Comparison of ENCODE assay signal across 18 cellular contexts in the genomic region with DNA sequence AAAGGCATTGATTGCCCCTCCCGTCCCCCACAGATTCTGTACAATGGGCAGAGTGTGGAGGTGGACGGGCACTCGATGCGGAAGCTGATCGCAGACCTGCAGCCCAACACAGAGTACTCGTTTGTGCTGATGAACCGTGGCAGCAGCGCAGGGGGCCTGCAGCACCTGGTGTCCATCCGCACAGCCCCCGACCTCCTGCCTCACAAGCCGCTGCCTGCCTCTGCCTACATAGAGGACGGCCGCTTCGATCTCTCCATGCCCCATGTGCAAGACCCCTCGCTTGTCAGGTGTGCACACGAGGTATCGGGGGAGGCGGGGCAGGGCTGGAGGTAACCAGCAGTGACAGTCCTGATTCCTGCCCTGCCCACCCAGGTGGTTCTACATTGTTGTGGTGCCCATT. TPM values are rescaled to one million over a fixed set of nuclear protein-coding genes. Genes with fewer than 3 reads are reported as not detected.
DNase-seq lines count a peak whose midpoint lies in the region; ATAC-seq, FAIRE-seq and TF ChIP-seq lines count a peak whose summit lies in the region.
"Had no signal": no experiment of that assay in that cellular context is flagged by ENCODE, and none has a peak within 500 bp of the region (broad histone marks: within the 10 kb centered on the region; RNA-seq: fewer than 3 reads in every experiment).

No MANE protein-coding gene starts in this region.

- no peak for TF ChIP-seq RAD21 in HCT116 (IDR thresholded peaks at IDR 0.05; ENCODE audit: low read depth)
- TF ChIP-seq RAD21 in K562 (CRISPR knock-in tag; conservative IDR thresholded peaks at IDR 0.05 in 1 of 2, IDR thresholded peaks at IDR 0.05 in 1 of 2): no peak

- no peaks in the 10 kb centered on the region for H3K9me3 ChIP-seq in A673 (ENCODE audit: low read depth, low read length, poor library complexity, severe bottlenecking)
- H3K9me3 ChIP-seq in HCT116 (ENCODE audit: control insufficient read depth in 1 of 2, insufficient read depth in 1 of 2, low read depth in 1 of 2, low read length in 2 of 2): no peaks in the 10 kb centered on the region
- H3K9me3 ChIP-seq in K562 (replicated peaks; ENCODE audit: control insufficient read depth, insufficient read depth, low read depth, low read length): no peaks in the 10 kb centered on the region; the same call in 1 of the 2 replicates
- H3K9me3 ChIP-seq in sigmoid colon: no peaks in the 10 kb centered on the region
- H3K9me3 ChIP-seq: BLaER1, Caco-2 had no signal

- ATAC-seq in HCT116: no peak
- no peak for ATAC-seq in K562
- ATAC-seq in GM21619 (IDR thresholded peaks at IDR 0.05; ENCODE audit: unreplicated experiment): no peak
- ATAC-seq: CD8-positive, alpha-beta T cell; GM23338 had no signal

- no peak overlapping the region for H3K27ac ChIP-seq in A673 (ENCODE audit: low read depth, low read length, poor library complexity, severe bottlenecking)
- H3K27ac ChIP-seq in HCT116 (ENCODE audit: low read depth, low read length): no peak overlapping the region
- H3K27ac ChIP-seq in K562 (ENCODE audit: extremely low read depth, low read depth, low read length): no peak overlapping the region
- no peak overlapping the region for H3K27ac ChIP-seq in sigmoid colon
- H3K27ac ChIP-seq: BLaER1, C4-2B had no signal

- RAD21 ChIA-PET in HCT116 (lab: Charles Lee; ENCODE audit: low non-redundant PET in 1 of 2, low total read pairs in 2 of 2, uncharacterized antibody in 2 of 2, unreplicated experiment in 2 of 2): no interaction called here

- H3K79me2 ChIP-seq in HCT116 (ENCODE audit: insufficient read depth, low read length) (no peaks in the 10 kb centered on the region), K562 (ENCODE audit: control insufficient read depth, insufficient read depth, low read length) (no peaks in the 10 kb centered on the region)

- TF ChIP-seq CTCF in A673 (conservative IDR thresholded peaks at IDR 0.05; ENCODE audit: low read depth, low read length) (no peak), HCT116 (IDR thresholded peaks at IDR 0.05 in 2 of 3, conservative IDR thresholded peaks at IDR 0.05 in 1 of 3; ENCODE audit: borderline replicate concordance in 1 of 3, insufficient read depth in 1 of 3, low read depth in 2 of 3, low read length in 2 of 3) (no peak), K562 (IDR thresholded peaks at IDR 0.05 in 2 of 3, conservative IDR thresholded peaks at IDR 0.05 in 1 of 3; ENCODE audit: insufficient read depth in 2 of 3, low read depth in 1 of 3, low read length in 3 of 3) (no peak), sigmoid colon (IDR thresholded peaks at IDR 0.05) (no peak)

- no peak for FAIRE-seq in K562 (lab: Jason Lieb, UNC)
- FAIRE-seq: G401.6, GM12892, GM19239 had no signal

- H3K4me1 ChIP-seq in A673 (ENCODE audit: insufficient read depth, low read length, poor library complexity, severe bottlenecking): no peaks in the 10 kb centered on the region
- H3K4me1 ChIP-seq in HCT116 (ENCODE audit: control insufficient read depth in 1 of 2, insufficient read depth in 2 of 2, low read length in 2 of 2): no peaks in the 10 kb centered on the region
- H3K4me1 ChIP-seq in K562 (replicated peaks in 1 of 2; ENCODE audit: control insufficient read depth in 2 of 2, insufficient read depth in 2 of 2, low read length in 2 of 2): peaks cover 0 to 8% of the 10 kb centered on the region in 2 experiments; a peak in 1 of 5 replicates
- no peaks in the 10 kb centered on the region for H3K4me1 ChIP-seq in sigmoid colon
- H3K4me1 ChIP-seq: BLaER1, Caco-2 had no signal

- H2AFZ ChIP-seq in HCT116 (ENCODE audit: low read depth, low read length, poor library complexity, severe bottlenecking) (no peak overlapping the region), K562 (ENCODE audit: low read depth, low read length) (no peak overlapping the region)
- H2AFZ ChIP-seq: GM23338 had no signal

- H3K4me2 ChIP-seq in HCT116 (ENCODE audit: low read length) (no peak overlapping the region), K562 (ENCODE audit: insufficient read depth, low read length) (no peak overlapping the region)
- H3K4me2 ChIP-seq: BLaER1, GM23338 had no signal

- H3K27me3 ChIP-seq in A673 (replicated peaks; ENCODE audit: insufficient read depth, low read depth, low read length, poor library complexity): no peaks in the 10 kb centered on the region
- H3K27me3 ChIP-seq in HCT116 (ENCODE audit: insufficient read depth, low read length): no peaks in the 10 kb centered on the region
- peaks cover 78 to 99% of the 10 kb centered on the region in 2 experiments for H3K27me3 ChIP-seq in K562 (ENCODE audit: control insufficient read depth in 2 of 2, insufficient read depth in 2 of 2, low read length in 2 of 2)
- H3K27me3 ChIP-seq in sigmoid colon: no peaks in the 10 kb centered on the region
- H3K27me3 ChIP-seq: BLaER1 had no signal

- H4K20me1 ChIP-seq in HCT116 (ENCODE audit: insufficient read depth): no peaks in the 10 kb centered on the region
- H4K20me1 ChIP-seq in K562 (replicated peaks; ENCODE audit: control insufficient read depth, insufficient read depth, low read length): peaks cover 70% of the 10 kb centered on the region
- H4K20me1 ChIP-seq: BLaER1 had no signal

- no peak overlapping the region for H3K4me3 ChIP-seq in A673 (ENCODE audit: low read depth, low read length, poor library complexity, severe bottlenecking)
- H3K4me3 ChIP-seq in HCT116 (replicated peaks in 1 of 2; ENCODE audit: low read depth in 1 of 2, low read length in 2 of 2): no peak overlapping the region
- no peak overlapping the region for H3K4me3 ChIP-seq in K562
- no peak overlapping the region for H3K4me3 ChIP-seq in sigmoid colon
- H3K4me3 ChIP-seq: BLaER1, GM23338 had no signal

- no peaks in the 10 kb centered on the region for H3K9me1 ChIP-seq in K562 (ENCODE audit: control insufficient read depth, insufficient read depth, low read length)

- DNase-seq in A673 (ENCODE audit: low spot score): no peak
- no peak for DNase-seq in HCT116 (ENCODE audit: low read depth, low spot score)
- no peak for DNase-seq in K562 (ENCODE audit: extremely low read depth in 1 of 4, low spot score in 3 of 4)
- DNase-seq in HK-2 (ENCODE audit: unreplicated experiment): no peak
- DNase-seq in sigmoid colon: no peak
- DNase-seq: Caco-2; CD4-positive, CD25-positive, alpha-beta regulatory T cell; CD8-positive, alpha-beta T cell; DMS153; DND-41; H9 had no signal

- POLR2A ChIA-PET in A673 (lab: Charles Lee; ENCODE audit: low non-redundant PET): no interaction called here
- POLR2A ChIA-PET in HCT116 (lab: Charles Lee): no interaction called here
- POLR2A ChIA-PET in K562 (lab: Yijun Ruan, JAX): interaction anchor here (0.9 kb wide), 1 partner anchor 80 kb away, joined by 4 read pairs; no protein-coding TSS in a partner anchor

- CTCF ChIA-PET in A673 (lab: Charles Lee): no interaction called here
- CTCF ChIA-PET in HCT116 (lab: Charles Lee): no interaction called here
- CTCF ChIA-PET in K562 (lab: Yijun Ruan, JAX; ENCODE audit: low intra/inter-chr PET ratio): no interaction called here

- no peak for TF ChIP-seq EP300 in K562 (IDR thresholded peaks at IDR 0.05; ENCODE audit: low read length)
- TF ChIP-seq EP300 in sigmoid colon (IDR thresholded peaks at IDR 0.05): no peak

- H3K9me2 ChIP-seq in HCT116 (ENCODE audit: insufficient read depth): no peaks in the 10 kb centered on the region

- 11% methylated on average over 18 of the region's 18 CpGs for WGBS in K562 (ENCODE audit: insufficient coverage, low coverage, missing lambda C conversion rate)
- WGBS in sigmoid colon, 2 donors: 95% methylated on average over 18 of the region's 18 CpGs

- H3K9ac ChIP-seq in HCT116 (ENCODE audit: low read length) (no peak overlapping the region), K562 (ENCODE audit: insufficient read depth in 1 of 2, low read depth in 2 of 2, low read length in 2 of 2) (0 out of 4 replicates have a peak overlapping the region, but pooled peaks of 1 of the 2 experiments have one; percentile 11)
- H3K9ac ChIP-seq: BLaER1 had no signal

- in situ Hi-C loops in K562 (cut with MboI): no loop called here

- intact Hi-C loops in A673 (cut with micrococcal nuclease; ENCODE audit: unreplicated experiment): no loop called here
- intact Hi-C loops in HCT116 (cut with micrococcal nuclease): no loop called here
- intact Hi-C loops in K562 (cut with micrococcal nuclease): no loop called here
- intact Hi-C loops in sigmoid colon (cut with DNase I): no loop called here

- peaks cover 36% of the 10 kb centered on the region for H3K36me3 ChIP-seq in A673 (ENCODE audit: insufficient read depth, low read length, poor library complexity, severe bottlenecking)
- H3K36me3 ChIP-seq in HCT116 (ENCODE audit: control insufficient read depth in 1 of 2, insufficient read depth in 2 of 2, low read length in 2 of 2): peaks cover 44 to 49% of the 10 kb centered on the region in 2 experiments; a peak in 3 of 4 replicates
- H3K36me3 ChIP-seq in K562 (ENCODE audit: control insufficient read depth, insufficient read depth, low read length): no peaks in the 10 kb centered on the region
- H3K36me3 ChIP-seq in sigmoid colon: peaks cover 40 to 74% (median 53%) of the 10 kb centered on the region in 4 donors

- TF ChIP-seq POLR2A in HCT116 (IDR thresholded peaks at IDR 0.05; ENCODE audit: borderline replicate concordance, extremely low read depth, insufficient read depth, insufficient read length) (no peak), K562 (conservative IDR thresholded peaks at IDR 0.05) (no peak), sigmoid colon (IDR thresholded peaks at IDR 0.05) (no peak)

- BruUV-seq in A673 (replicated peaks; lab: Mats Ljungman, UMichigan) (TSS peak; percentile 12), HCT116 (replicated peaks; lab: Mats Ljungman, UMichigan) (TSS peak; percentile 29), K562 (replicated peaks; lab: Mats Ljungman, UMichigan) (no TSS peak)

RNA-seq across cellular contexts. Expression of gene KDM4A, which starts 44.8 kb away (rescaled TPM):
- total RNA-seq in A673 (2021): 64.5 and 68.7 TPM in 2 replicates
- 46.9 TPM for total RNA-seq in HCT116 (2021; ENCODE audit: unreplicated experiment)
- polyA plus RNA-seq in HCT116 (2012): 33.1 and 43.6 TPM in 2 replicates
- 118 and 126 TPM in 2 replicates for total RNA-seq in K562 (2011; cell fraction: chromatin; rRNA removed; ENCODE audit: low replicate concordance)
- 43.2 and 43.6 TPM in 2 replicates for total RNA-seq in K562 (2011; cell fraction: nucleolus; rRNA removed)
- total RNA-seq in K562 (2011; cell fraction: nucleoplasm; rRNA removed): 47.6 and 48.7 TPM in 2 replicates
- 15.6 and 16.0 TPM in 2 replicates for total RNA-seq in K562 (2014; rRNA removed)
- total RNA-seq in K562 (2014; rRNA removed; fragmentation: Illumina TruSeq; extraction: Trizol): 17.6 and 21.2 TPM in 2 replicates
- 13.1 and 14.3 TPM in 2 replicates for total RNA-seq in K562 (2015; rRNA removed; fragmentation: Illumina TruSeq; extraction: Trizol)
- 27.3 and 33.6 TPM in 2 replicates for total RNA-seq in K562 (2021)
- 12.5 and 20.8 TPM in 2 replicates for polyA plus RNA-seq in K562 (2011; rRNA removed)
- polyA plus RNA-seq in K562 (2011; cell fraction: cytosol; rRNA removed): 5.4 and 12.3 TPM in 2 replicates
- polyA plus RNA-seq in K562 (2011; cell fraction: nucleus; rRNA removed): 18.6 and 24.1 TPM in 2 replicates
- polyA plus RNA-seq in K562 (2012): 17.2 and 34.3 TPM in 2 replicates
- polyA plus RNA-seq in K562 (2014; fragmentation: Illumina TruSeq; extraction: Trizol): 24.9 and 26.4 TPM in 2 replicates
- polyA plus RNA-seq in K562 (2014; fragmentation: Nextera tagmentation; extraction: Ambion mirVana): 10 to 100 TPM in 1 of 2 experiments, 1 to 10 TPM in 1; 3.6 to 12.1 TPM
- polyA plus RNA-seq in K562 (2014; rRNA removed): 13.5 and 14.2 TPM in 2 replicates
- 26.9 and 40.0 TPM in 2 replicates for polyA minus RNA-seq in K562 (2011; rRNA and poly(A)+ RNA removed)
- polyA minus RNA-seq in K562 (2011; cell fraction: cytosol; rRNA and poly(A)+ RNA removed): 11.4 and 12.3 TPM in 2 replicates
- polyA minus RNA-seq in K562 (2011; cell fraction: nucleus; rRNA and poly(A)+ RNA removed): 8.6 and 19.7 TPM in 2 replicates
- total RNA-seq in sigmoid colon: 10 to 100 TPM; 16.2 to 30.7 (median 17.5) TPM
- 10 to 100 TPM; 16.8 to 25.2 (median 25.0) TPM for polyA plus RNA-seq in sigmoid colon
